Comparison of ENCODE assay signal across 9 cellular contexts in genomic region chr14:20477211-20477876, GRCh38. TPM values are rescaled to one million over a fixed set of nuclear protein-coding genes. Genes with fewer than 3 reads are reported as not detected.
DNase-seq lines count a peak whose midpoint lies in the region; ATAC-seq, FAIRE-seq and TF ChIP-seq lines count a peak whose summit lies in the region.
"Had no signal": no experiment of that assay in that cellular context is flagged by ENCODE, and none has a peak within 500 bp of the region (broad histone marks: within the 10 kb centered on the region; RNA-seq: fewer than 3 reads in every experiment).

No MANE protein-coding gene starts in this region.

- H3K27me3 ChIP-seq in astrocyte (ENCODE audit: insufficient read depth, low read length): no peaks in the 10 kb centered on the region
- H3K27me3 ChIP-seq in lower lobe of right lung (ENCODE audit: low read depth): no peaks in the 10 kb centered on the region
- H3K27me3 ChIP-seq in PC-3 (ENCODE audit: low read length): no peaks in the 10 kb centered on the region
- H3K27me3 ChIP-seq: adrenal gland had no signal

- CTCF ChIA-PET in PC-3 (lab: Charles Lee): no interaction called here

- H3K27ac Mint-ChIP-seq in astrocyte (ENCODE audit: unreplicated experiment) (peak overlapping the region; percentile 59), mesothelial cell of epicardium (no peak overlapping the region)

- peak; percentile 83 for DNase-seq in CMK (ENCODE audit: low read depth)
- peak; percentile 57 for DNase-seq in NCI-H2196 (lab: John Stamatoyannopoulos, UW; ENCODE audit: unreplicated experiment)
- DNase-seq in astrocyte (ENCODE audit: low read depth): peak; percentile 69
- DNase-seq in lower lobe of right lung: peak; percentile 69
- no peak for DNase-seq in mesothelial cell of epicardium (ENCODE audit: low spot score in 2 of 2, unreplicated experiment in 2 of 2)
- DNase-seq in PC-3: no peak

- H3K4me1 ChIP-seq in astrocyte (ENCODE audit: insufficient read depth, low read length) (peaks cover 10% of the 10 kb centered on the region), lower lobe of right lung (peaks cover 25% of the 10 kb centered on the region), PC-3 (ENCODE audit: insufficient read depth, low read length) (peaks cover 1% of the 10 kb centered on the region; the same call in 1 of the 2 replicates)

- H3K79me2 ChIP-seq in astrocyte (ENCODE audit: insufficient read depth, low read length) (peaks cover 2% of the 10 kb centered on the region), PC-3 (ENCODE audit: low read length) (peaks cover 23% of the 10 kb centered on the region)

- no peak for FAIRE-seq in astrocyte (lab: Jason Lieb, UNC)

- intact Hi-C loops in lower lobe of right lung (cut with DNase I) (no loop called here), PC-3 (cut with micrococcal nuclease) (no loop called here)

- H3K27ac ChIP-seq in astrocyte (ENCODE audit: low read depth, low read length) (no peak overlapping the region), lower lobe of right lung (peak overlapping the region; percentile 76), PC-3 (ENCODE audit: low read length) (no peak overlapping the region)

- no TSS peak for BruUV-seq in PC-3 (replicated peaks; lab: Mats Ljungman, UMichigan)

- H3F3A ChIP-seq in PC-3 (ENCODE audit: low read length, unreplicated experiment): no peaks in the 10 kb centered on the region

- H4K20me1 ChIP-seq in astrocyte (ENCODE audit: insufficient read depth, low read length) (peaks cover 10% of the 10 kb centered on the region), PC-3 (ENCODE audit: low read length) (peaks cover 16% of the 10 kb centered on the region)

- H2AFZ ChIP-seq in astrocyte (ENCODE audit: low read depth, low read length) (no peak overlapping the region), PC-3 (ENCODE audit: low read length) (no peak overlapping the region)

- POLR2A ChIA-PET in PC-3 (lab: Charles Lee; ENCODE audit: unreplicated experiment): no interaction called here

- H3K36me3 ChIP-seq in astrocyte (ENCODE audit: insufficient read depth, low read length): peaks cover 31% of the 10 kb centered on the region
- H3K36me3 ChIP-seq in lower lobe of right lung: peaks cover 48% of the 10 kb centered on the region
- peaks cover 60% of the 10 kb centered on the region for H3K36me3 ChIP-seq in PC-3 (ENCODE audit: low read depth, low read length)

- peaks cover 18% of the 10 kb centered on the region for H3K36me3 Mint-ChIP-seq in astrocyte (ENCODE audit: low read depth, unreplicated experiment)
- H3K36me3 Mint-ChIP-seq in mesothelial cell of epicardium: peaks cover 15% of the 10 kb centered on the region

- H3K9me3 ChIP-seq in astrocyte (ENCODE audit: insufficient read depth, low read depth, low read length): no peaks in the 10 kb centered on the region
- H3K9me3 ChIP-seq in lower lobe of right lung: no peaks in the 10 kb centered on the region
- H3K9me3 ChIP-seq in PC-3 (ENCODE audit: low read length): no peaks in the 10 kb centered on the region
- H3K9me3 ChIP-seq: adrenal gland had no signal

- no peaks in the 10 kb centered on the region for H3K9me2 ChIP-seq in PC-3 (replicated peaks; ENCODE audit: low read length)

- peaks cover 6% of the 10 kb centered on the region for H3K4me1 Mint-ChIP-seq in astrocyte (ENCODE audit: low read depth, unreplicated experiment)
- H3K4me1 Mint-ChIP-seq in mesothelial cell of epicardium: no peaks in the 10 kb centered on the region

- ATAC-seq in lower lobe of right lung (peak; percentile 65 to 85), HG03354 (IDR thresholded peaks at IDR 0.05; ENCODE audit: poor library complexity, severe bottlenecking, unreplicated experiment) (no peak), GM19035 (IDR thresholded peaks at IDR 0.05; ENCODE audit: unreplicated experiment) (no peak), PC-3 (no peak)

- no peaks in the 10 kb centered on the region for H3K9me3 Mint-ChIP-seq in astrocyte (ENCODE audit: unreplicated experiment)
- H3K9me3 Mint-ChIP-seq in mesothelial cell of epicardium: no peaks in the 10 kb centered on the region

- H3K27me3 Mint-ChIP-seq in astrocyte (ENCODE audit: low read depth, unreplicated experiment) (no peaks in the 10 kb centered on the region), mesothelial cell of epicardium (ENCODE audit: low read depth) (no peaks in the 10 kb centered on the region)

- TF ChIP-seq CTCF in astrocyte (IDR thresholded peaks at IDR 0.05; ENCODE audit: insufficient read depth, low read depth, low read length) (no peak), lower lobe of right lung (IDR thresholded peaks at IDR 0.05) (no peak), mesothelial cell of epicardium (IDR thresholded peaks at IDR 0.05; ENCODE audit: unreplicated experiment) (no peak), PC-3 (conservative IDR thresholded peaks at IDR 0.05; ENCODE audit: low read depth, low read length) (no peak)

- no peak overlapping the region for H3K4me3 ChIP-seq in astrocyte (ENCODE audit: insufficient read depth, low read depth, low read length)
- H3K4me3 ChIP-seq in lower lobe of right lung: peak overlapping the region; percentile 10
- H3K4me3 ChIP-seq in PC-3 (ENCODE audit: low read length): no peak overlapping the region
- H3K4me3 ChIP-seq: adrenal gland had no signal

- peak overlapping the region; percentile 57 for H3K4me2 ChIP-seq in astrocyte (ENCODE audit: low read length)
- no peak overlapping the region for H3K4me2 ChIP-seq in PC-3 (ENCODE audit: low read length)

- H3K4me3 Mint-ChIP-seq in astrocyte (ENCODE audit: unreplicated experiment) (peak overlapping the region; percentile 12), mesothelial cell of epicardium (no peak overlapping the region)

- no peak overlapping the region for H3K9ac ChIP-seq in astrocyte (ENCODE audit: low read length)
- no peak overlapping the region for H3K9ac ChIP-seq in PC-3 (ENCODE audit: low read length)

RNA-seq across cellular contexts. Expression of gene PNP, which starts 8.1 kb away (rescaled TPM):
- 45.5 and 56.8 TPM in 2 replicates for total RNA-seq in astrocyte
- total RNA-seq in lower lobe of right lung: 28.8 TPM
- 10.3 to 11.3 TPM (median 10.4 TPM) in 3 replicates for total RNA-seq in mesothelial cell of epicardium
- total RNA-seq in PC-3 (2014; rRNA removed): 108 and 118 TPM in 2 replicates

RNA-seq across cellular contexts. Expression of gene PIP4P1, which starts 16.1 kb away (rescaled TPM):
- total RNA-seq in astrocyte: 19.5 and 19.8 TPM in 2 replicates
- 37.7 TPM for total RNA-seq in lower lobe of right lung
- 32.3 to 37.5 TPM (median 33.7 TPM) in 3 replicates for total RNA-seq in mesothelial cell of epicardium
- 32.9 and 35.2 TPM in 2 replicates for total RNA-seq in PC-3 (2014; rRNA removed)

RNA-seq across cellular contexts. Expression of gene APEX1, which starts 22.3 kb away (rescaled TPM):
- total RNA-seq in astrocyte (142 and 148 TPM in 2 replicates), lower lobe of right lung (103 TPM), mesothelial cell of epicardium (283 to 304 TPM (median 299 TPM) in 3 replicates), PC-3 (2014; rRNA removed) (147 and 189 TPM in 2 replicates)

RNA-seq across cellular contexts. Expression of gene OSGEP, which starts 22.7 kb away (rescaled TPM):
- 18.3 and 23.0 TPM in 2 replicates for total RNA-seq in astrocyte
- total RNA-seq in lower lobe of right lung: 32.6 TPM
- total RNA-seq in mesothelial cell of epicardium: 67.0 to 72.9 TPM (median 69.7 TPM) in 3 replicates
- 57.7 and 64.1 TPM in 2 replicates for total RNA-seq in PC-3 (2014; rRNA removed)

RNA-seq across cellular contexts. Expression of gene RNASE10, which starts 28.0 kb away (rescaled TPM):
- total RNA-seq in astrocyte (0.34 and 0.43 TPM in 2 replicates), lower lobe of right lung (0.44 TPM), mesothelial cell of epicardium (0.70 to 1.1 TPM (median 1.1 TPM) in 3 replicates), PC-3 (2014; rRNA removed) (not detected in 2 replicates)

Comparison
In these comparisons a context has a peak if more than half of its experiments do, and no peak if none do; other contexts are left out.
1. DNase-seq: peak in CMK (single experiment), NCI-H2196 (single experiment), astrocyte (single experiment) and lower lobe of right lung (single experiment); none in mesothelial cell of epicardium (0 of 2) and PC-3 (single experiment).
2. ATAC-seq: peak in lower lobe of right lung (2 of 2); none in HG03354 (single experiment), GM19035 (single experiment) and PC-3 (single experiment).